ENCODE assay signal across 28 cellular contexts in genomic region chr3:4637265-4637664, GRCh38.
"Had no signal": no experiment of that assay in that cellular context is flagged by ENCODE, and none has a peak within 500 bp of the region (broad histone marks: within the 10 kb centered on the region; RNA-seq: fewer than 3 reads in every experiment).

No MANE protein-coding gene starts in this region.

- H3K27ac Mint-ChIP-seq: natural killer cell treated with Interleukin-12 subunit alpha and Interleukin-12 subunit beta and Interleukin-15 and Interleukin-18, amount 100 ng/mL, for 72 hours; neural progenitor cell; progenitor cell of endocrine pancreas; stimulated activated effector memory CD8-positive, alpha-beta T cell treated with anti-CD3 and anti-CD28 coated beads, Interleukin-12 subunit alpha, Interleukin-12 subunit beta, amount 100 ng/mL, for 72 hours; stimulated activated naive CD8-positive, alpha-beta T cell treated with anti-CD3 and anti-CD28 coated beads, Interleukin-15, Interleukin-2, amounts not matched to agents 100 ng/mL and 50 ng/mL, for 24 hours; type B pancreatic cell had no signal

- H3K9me3 ChIP-seq: ovary, psoas muscle, right lobe of liver, sigmoid colon, stomach, thoracic aorta, tibial artery, transverse colon, upper lobe of right lung, uterus had no signal

- H3K36me3 ChIP-seq: neural progenitor cell, ovary, right lobe of liver, transverse colon, uterus had no signal

- H3K36me3 Mint-ChIP-seq: neural progenitor cell, type B pancreatic cell had no signal

- H3K27me3 ChIP-seq: neural progenitor cell, ovary, right lobe of liver, sigmoid colon, stomach, tibial artery, transverse colon, upper lobe of right lung, uterus had no signal

- H3K4me1 Mint-ChIP-seq: neural progenitor cell had no signal

- DNase-seq: naive thymus-derived CD8-positive, alpha-beta T cell; occipital lobe; ovary; posterior cingulate gyrus; psoas muscle; right cardiac atrium; right lobe of liver; sigmoid colon; small intestine; stimulated activated CD4-positive, alpha-beta T cell treated with anti-CD3 and anti-CD28 coated beads, Interleukin-15, amount 100 ng/mL, for 24 hours; stimulated activated CD4-positive, alpha-beta T cell treated with anti-CD3 and anti-CD28 coated beads, Interleukin-2, amount 100 ng/mL, for 24 hours; stimulated activated CD4-positive, alpha-beta T cell treated with anti-CD3 and anti-CD28 coated beads, Interleukin-2, amount 100 ng/mL, for 48 hours; stimulated activated CD4-positive, alpha-beta T cell treated with anti-CD3 and anti-CD28 coated beads, Interleukin-4, amount 100 ng/mL, for 24 hours; stimulated activated naive B cell treated with anti-CD40 and anti-IgM and Interleukin-4, amounts not matched to agents 10 μg/mL and 1 μg/mL and 100 μg/mL, for 72 hours; stimulated activated naive CD4-positive, alpha-beta T cell treated with Interleukin-2 at 50 U/mL for 16 hours; stomach; tibial artery; transverse colon; upper lobe of right lung; uterus had no signal

- H3K27ac ChIP-seq: neural progenitor cell, ovary, parathyroid adenoma, psoas muscle, right lobe of liver, sigmoid colon, stomach, thoracic aorta, tibial artery, transverse colon, upper lobe of right lung, uterus had no signal

- ATAC-seq: naive thymus-derived CD8-positive, alpha-beta T cell; natural killer cell treated with Interleukin-12 subunit alpha and Interleukin-12 subunit beta and Interleukin-15 and Interleukin-18, amount 100 ng/mL, for 72 hours; psoas muscle; right cardiac atrium; right lobe of liver; stimulated activated effector memory CD8-positive, alpha-beta T cell treated with anti-CD3 and anti-CD28 coated beads, Interleukin-12 subunit alpha, Interleukin-12 subunit beta, amount 100 ng/mL, for 72 hours; stimulated activated naive B cell treated with anti-CD40 and anti-IgM and Interleukin-4, amounts not matched to agents 10 μg/mL and 1 μg/mL and 100 μg/mL, for 72 hours; upper lobe of right lung had no signal

- H3K4me1 ChIP-seq: neural progenitor cell, parathyroid adenoma, psoas muscle, right lobe of liver, transverse colon, upper lobe of right lung had no signal

- H3K9me3 Mint-ChIP-seq: naive thymus-derived CD8-positive, alpha-beta T cell; natural killer cell treated with Interleukin-12 subunit alpha and Interleukin-12 subunit beta and Interleukin-15 and Interleukin-18, amount 100 ng/mL, for 72 hours; neural progenitor cell; stimulated activated effector memory CD8-positive, alpha-beta T cell treated with anti-CD3 and anti-CD28 coated beads, Interleukin-12 subunit alpha, Interleukin-12 subunit beta, amount 100 ng/mL, for 72 hours; stimulated activated naive B cell treated with anti-CD40 and anti-IgM and Interleukin-4, amounts not matched to agents 10 μg/mL and 1 μg/mL and 100 μg/mL, for 72 hours; stimulated activated naive CD8-positive, alpha-beta T cell treated with anti-CD3 and anti-CD28 coated beads, Interleukin-15, Interleukin-2, amounts not matched to agents 100 ng/mL and 50 ng/mL, for 24 hours; type B pancreatic cell had no signal

- H3K4me3 ChIP-seq: neural progenitor cell, ovary, psoas muscle, right lobe of liver, sigmoid colon, stomach, thoracic aorta, tibial artery, transverse colon, upper lobe of right lung, uterus had no signal

- H3K4me3 Mint-ChIP-seq: naive thymus-derived CD8-positive, alpha-beta T cell; natural killer cell treated with Interleukin-12 subunit alpha and Interleukin-12 subunit beta and Interleukin-15 and Interleukin-18, amount 100 ng/mL, for 72 hours; neural progenitor cell; stimulated activated effector memory CD8-positive, alpha-beta T cell treated with anti-CD3 and anti-CD28 coated beads, Interleukin-12 subunit alpha, Interleukin-12 subunit beta, amount 100 ng/mL, for 72 hours; stimulated activated naive B cell treated with anti-CD40 and anti-IgM and Interleukin-4, amounts not matched to agents 10 μg/mL and 1 μg/mL and 100 μg/mL, for 72 hours; stimulated activated naive CD8-positive, alpha-beta T cell treated with anti-CD3 and anti-CD28 coated beads, Interleukin-15, Interleukin-2, amounts not matched to agents 100 ng/mL and 50 ng/mL, for 24 hours; type B pancreatic cell had no signal

- H3K27me3 Mint-ChIP-seq: naive thymus-derived CD8-positive, alpha-beta T cell; natural killer cell treated with Interleukin-12 subunit alpha and Interleukin-12 subunit beta and Interleukin-15 and Interleukin-18, amount 100 ng/mL, for 72 hours; stimulated activated naive B cell treated with anti-CD40 and anti-IgM and Interleukin-4, amounts not matched to agents 10 μg/mL and 1 μg/mL and 100 μg/mL, for 72 hours; stimulated activated naive CD8-positive, alpha-beta T cell treated with anti-CD3 and anti-CD28 coated beads, Interleukin-15, Interleukin-2, amounts not matched to agents 100 ng/mL and 50 ng/mL, for 24 hours; type B pancreatic cell had no signal
